ENCODE assay signal across 24 cellular contexts in the genomic region with DNA sequence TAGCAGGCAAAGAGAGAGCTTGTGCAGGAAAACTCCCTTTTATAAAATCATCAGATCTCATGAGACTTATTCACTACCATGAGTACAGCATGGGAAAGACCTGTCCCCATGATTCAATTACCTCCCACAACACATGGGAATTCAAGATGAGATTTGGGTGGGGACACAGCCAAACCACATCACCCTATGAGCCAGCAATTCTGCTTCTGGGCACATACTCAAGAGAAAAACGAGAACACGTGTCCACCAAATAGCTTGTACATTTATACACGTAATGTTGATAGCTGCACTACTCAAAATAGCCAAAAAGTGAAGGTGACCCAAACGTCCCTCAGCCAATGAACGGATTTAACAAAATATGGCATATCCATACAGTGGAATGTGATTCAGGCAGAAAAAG.
A peak's percentile ranks its signal among the peaks of the same experiment; 100 is the strongest.
DNase-seq lines count a peak whose midpoint lies in the region; TF ChIP-seq lines count a peak whose summit lies in the region.
"Had no signal": no experiment of that assay in that cellular context is flagged by ENCODE, and none has a peak within 500 bp of the region (broad histone marks: within the 10 kb centered on the region; RNA-seq: fewer than 3 reads in every experiment).

No MANE protein-coding gene starts in this region.

- no peaks in the 10 kb centered on the region; the same call in 1 of the 2 replicates for H3K27me3 ChIP-seq in SK-N-SH (ENCODE audit: insufficient read depth)

- TF ChIP-seq CTCF in SK-N-SH (IDR thresholded peaks at IDR 0.05) = no peak

- no peak for TF ChIP-seq EP300 in SK-N-SH (IDR thresholded peaks at IDR 0.05; ENCODE audit: borderline replicate concordance in 1 of 2, low read depth in 1 of 2, low read length in 1 of 2)

- DNase-seq in GM03348 (ENCODE audit: low spot score) = peak; percentile 43
- DNase-seq in SK-N-SH = no peak
- DNase-seq in epithelial cell of prostate (ENCODE audit: low read depth, low spot score) = no peak
- DNase-seq in myocyte (ENCODE audit: low read depth) = peak; percentile 80
- DNase-seq in activated gamma-delta T cell (lab: John Stamatoyannopoulos, UW) = no peak
- DNase-seq in erythroblast (lab: John Stamatoyannopoulos, UW) = no peak
- no peak for DNase-seq in NCI-H1436 treated with DMSO at 0.1 percent for 48 hours (lab: John Stamatoyannopoulos, UW)
- no peak for DNase-seq in kidney glomerular epithelial cell (lab: John Stamatoyannopoulos, UW)
- DNase-seq: activated CD4-positive, alpha-beta T cell treated with anti-CD3 and anti-CD28 coated beads for 36 hours; activated naive CD4-positive, alpha-beta T cell treated with Interleukin-2 at 50 U/mL for 16 hours; activated T-cell treated with anti-CD3 and anti-CD28 coated beads, Interleukin-2, amount 50 U/mL, for 24 hours; anterior cingulate cortex; CD8-positive, alpha-beta T cell; DMS 273 treated with DMSO at 0.1 percent for 48 hours; left cardiac atrium; mesendoderm; naive B cell; NCI-H187 treated with DMSO at 0.1 percent for 48 hours; NCI-H69; nucleus accumbens; stimulated activated CD8-positive, alpha-beta memory T cell treated with anti-CD3 and anti-CD28 coated beads, Interleukin-4, amount 100 ng/mL, for 48 hours; T-helper 2 cell had no signal

- H3K27ac ChIP-seq in SK-N-SH (ENCODE audit: low read depth in 2 of 2, low read length in 1 of 2) = peak overlapping the region in 1 of 2 experiments; percentile 46; a peak in 1 of 4 replicates
- H3K27ac ChIP-seq in epithelial cell of prostate = peak overlapping the region; percentile 21
- H3K27ac ChIP-seq: KMS-11, SK-N-MC had no signal

- no peaks in the 10 kb centered on the region for H3K4me1 ChIP-seq in SK-N-SH (ENCODE audit: control insufficient read depth in 1 of 2, insufficient read depth in 2 of 2, low read depth in 1 of 2, low read length in 1 of 2)

- no peak overlapping the region for H3K9ac ChIP-seq in SK-N-SH
- H3K9ac ChIP-seq: KMS-11 had no signal

- no peak overlapping the region for H3K4me3 ChIP-seq in SK-N-SH (ENCODE audit: low read depth in 2 of 2, low read length in 1 of 2)
- H3K4me3 ChIP-seq: SK-N-MC had no signal

- H4K20me1 ChIP-seq in SK-N-SH (ENCODE audit: insufficient read depth) = no peaks in the 10 kb centered on the region

- CTCF ChIA-PET in SK-N-SH (lab: Yijun Ruan, JAX) = no interaction called here

- no peaks in the 10 kb centered on the region for H3K9me3 ChIP-seq in SK-N-SH

- POLR2A ChIA-PET in SK-N-SH (lab: Yijun Ruan, JAX) = no interaction called here

- 31% methylated on average over 5 of the region's 5 CpGs for WGBS in SK-N-SH (ENCODE audit: low lambda C conversion rate)

- H3K79me2 ChIP-seq in SK-N-SH (ENCODE audit: insufficient read depth) = no peaks in the 10 kb centered on the region

- TF ChIP-seq RAD21 in SK-N-SH (IDR thresholded peaks at IDR 0.05; ENCODE audit: low read length) = no peak

- TF ChIP-seq POLR2A in erythroblast (IDR thresholded peaks at IDR 0.05; ENCODE audit: low read length) = no peak

- no peak overlapping the region for H2AFZ ChIP-seq in SK-N-SH (ENCODE audit: low read depth)

- H3K4me2 ChIP-seq in SK-N-SH = no peak overlapping the region
- H3K4me2 ChIP-seq: KMS-11 had no signal

- no peaks in the 10 kb centered on the region for H3K36me3 ChIP-seq in SK-N-SH (replicated peaks in 1 of 2; ENCODE audit: control insufficient read depth in 1 of 2, insufficient read depth in 2 of 2, low read length in 1 of 2)

- no peaks in the 10 kb centered on the region for H3K9me2 ChIP-seq in SK-N-SH

- H3F3A ChIP-seq in SK-N-SH (replicated peaks; ENCODE audit: insufficient read depth) = no peaks in the 10 kb centered on the region

TF ChIP-seq in SK-N-SH, 30 proteins besides CTCF, POLR2A, EP300 and RAD21:
- TF ChIP-seq NFIC (IDR thresholded peaks at IDR 0.05; ENCODE audit: borderline replicate concordance) (peak; percentile 17; the same call in 1 of the 2 replicates), RCOR1 (IDR thresholded peaks at IDR 0.05; ENCODE audit: low read length) (no peak), POLR2AphosphoS5 (IDR thresholded peaks at IDR 0.05; ENCODE audit: low read depth, low read length) (no peak), YY1 (IDR thresholded peaks at IDR 0.05; ENCODE audit: low read depth) (no peak), ELF1 (IDR thresholded peaks at IDR 0.05) (no peak), TCF12 (IDR thresholded peaks at IDR 0.05) (peak; percentile 13; the same call in 1 of the 2 replicates)
- TF ChIP-seq, protein P1, sequence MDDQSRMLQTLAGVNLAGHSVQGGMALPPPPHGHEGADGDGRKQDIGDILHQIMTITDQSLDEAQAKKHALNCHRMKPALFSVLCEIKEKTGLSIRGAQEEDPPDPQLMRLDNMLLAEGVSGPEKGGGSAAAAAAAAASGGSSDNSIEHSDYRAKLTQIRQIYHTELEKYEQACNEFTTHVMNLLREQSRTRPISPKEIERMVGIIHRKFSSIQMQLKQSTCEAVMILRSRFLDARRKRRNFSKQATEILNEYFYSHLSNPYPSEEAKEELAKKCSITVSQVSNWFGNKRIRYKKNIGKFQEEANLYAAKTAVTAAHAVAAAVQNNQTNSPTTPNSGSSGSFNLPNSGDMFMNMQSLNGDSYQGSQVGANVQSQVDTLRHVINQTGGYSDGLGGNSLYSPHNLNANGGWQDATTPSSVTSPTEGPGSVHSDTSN (IDR thresholded peaks at IDR 0.05) = no peak
- TF ChIP-seq, protein P2, sequence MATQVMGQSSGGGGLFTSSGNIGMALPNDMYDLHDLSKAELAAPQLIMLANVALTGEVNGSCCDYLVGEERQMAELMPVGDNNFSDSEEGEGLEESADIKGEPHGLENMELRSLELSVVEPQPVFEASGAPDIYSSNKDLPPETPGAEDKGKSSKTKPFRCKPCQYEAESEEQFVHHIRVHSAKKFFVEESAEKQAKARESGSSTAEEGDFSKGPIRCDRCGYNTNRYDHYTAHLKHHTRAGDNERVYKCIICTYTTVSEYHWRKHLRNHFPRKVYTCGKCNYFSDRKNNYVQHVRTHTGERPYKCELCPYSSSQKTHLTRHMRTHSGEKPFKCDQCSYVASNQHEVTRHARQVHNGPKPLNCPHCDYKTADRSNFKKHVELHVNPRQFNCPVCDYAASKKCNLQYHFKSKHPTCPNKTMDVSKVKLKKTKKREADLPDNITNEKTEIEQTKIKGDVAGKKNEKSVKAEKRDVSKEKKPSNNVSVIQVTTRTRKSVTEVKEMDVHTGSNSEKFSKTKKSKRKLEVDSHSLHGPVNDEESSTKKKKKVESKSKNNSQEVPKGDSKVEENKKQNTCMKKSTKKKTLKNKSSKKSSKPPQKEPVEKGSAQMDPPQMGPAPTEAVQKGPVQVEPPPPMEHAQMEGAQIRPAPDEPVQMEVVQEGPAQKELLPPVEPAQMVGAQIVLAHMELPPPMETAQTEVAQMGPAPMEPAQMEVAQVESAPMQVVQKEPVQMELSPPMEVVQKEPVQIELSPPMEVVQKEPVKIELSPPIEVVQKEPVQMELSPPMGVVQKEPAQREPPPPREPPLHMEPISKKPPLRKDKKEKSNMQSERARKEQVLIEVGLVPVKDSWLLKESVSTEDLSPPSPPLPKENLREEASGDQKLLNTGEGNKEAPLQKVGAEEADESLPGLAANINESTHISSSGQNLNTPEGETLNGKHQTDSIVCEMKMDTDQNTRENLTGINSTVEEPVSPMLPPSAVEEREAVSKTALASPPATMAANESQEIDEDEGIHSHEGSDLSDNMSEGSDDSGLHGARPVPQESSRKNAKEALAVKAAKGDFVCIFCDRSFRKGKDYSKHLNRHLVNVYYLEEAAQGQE (IDR thresholded peaks at IDR 0.05; ENCODE audit: low read depth, low read length) = no peak
- TF ChIP-seq, protein P3, sequence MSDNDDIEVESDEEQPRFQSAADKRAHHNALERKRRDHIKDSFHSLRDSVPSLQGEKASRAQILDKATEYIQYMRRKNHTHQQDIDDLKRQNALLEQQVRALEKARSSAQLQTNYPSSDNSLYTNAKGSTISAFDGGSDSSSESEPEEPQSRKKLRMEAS (IDR thresholded peaks at IDR 0.05; ENCODE audit: low read depth) = no peak

Comparison
In these comparisons a context has a peak if more than half of its experiments do, and no peak if none do; other contexts are left out.
1. DNase-seq: peak in GM03348 (single experiment) and myocyte (single experiment); none in SK-N-SH (single experiment), epithelial cell of prostate (single experiment), activated gamma-delta T cell (single experiment), erythroblast (0 of 2), NCI-H1436 treated with DMSO at 0.1 percent for 48 hours (single experiment) and kidney glomerular epithelial cell (single experiment).